ENCODE assay signal across 15 cellular contexts in the genomic region with DNA sequence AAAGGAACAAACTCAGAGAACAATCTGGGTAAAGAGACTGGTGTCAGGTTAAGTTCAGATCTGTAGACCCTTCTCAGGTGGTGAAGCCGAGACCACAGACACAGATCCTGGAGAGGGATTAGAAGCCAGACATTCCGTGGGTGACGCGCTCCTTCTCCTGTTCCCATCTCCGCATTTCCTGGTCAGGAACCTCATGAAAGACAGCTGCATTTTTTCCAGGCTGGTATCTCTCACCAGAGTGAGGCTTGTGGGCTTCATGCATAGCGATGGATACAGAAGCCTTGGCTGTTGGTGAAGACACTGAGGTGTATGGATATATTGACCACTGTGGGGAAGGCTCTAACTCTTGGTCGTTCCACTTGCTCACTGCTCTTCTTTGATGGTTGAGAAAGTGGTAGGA.
A peak's percentile ranks its signal among the peaks of the same experiment; 100 is the strongest.
DNase-seq lines count a peak whose midpoint lies in the region; ATAC-seq and TF ChIP-seq lines count a peak whose summit lies in the region.
"Had no signal": no experiment of that assay in that cellular context is flagged by ENCODE, and none has a peak within 500 bp of the region (broad histone marks: within the 10 kb centered on the region; RNA-seq: fewer than 3 reads in every experiment).

No MANE protein-coding gene starts in this region.

- peaks cover 47% of the 10 kb centered on the region for H4K20me1 ChIP-seq in smooth muscle cell (ENCODE audit: low read depth)

- no peak for TF ChIP-seq CTCF in endodermal cell (conservative IDR thresholded peaks at IDR 0.05)
- no peak for TF ChIP-seq CTCF in smooth muscle cell (IDR thresholded peaks at IDR 0.05; ENCODE audit: borderline replicate concordance, insufficient read depth, poor library complexity, severe bottlenecking)

- H3K9ac ChIP-seq in endodermal cell (ENCODE audit: extremely low read depth, low read length, poor library complexity, severe bottlenecking) (no peak overlapping the region), smooth muscle cell (ENCODE audit: low read depth) (no peak overlapping the region)
- H3K9ac ChIP-seq: BLaER1 had no signal

- H3K4me1 ChIP-seq in SJCRH30: no peaks in the 10 kb centered on the region
- peaks cover 3% of the 10 kb centered on the region for H3K4me1 ChIP-seq in endodermal cell (ENCODE audit: control insufficient read depth, insufficient read depth, low read length)
- H3K4me1 ChIP-seq in smooth muscle cell (ENCODE audit: low read depth): no peaks in the 10 kb centered on the region
- H3K4me1 ChIP-seq: Caco-2 had no signal

- no peaks in the 10 kb centered on the region for H3K27me3 Mint-ChIP-seq in endodermal cell (ENCODE audit: insufficient read depth)

- WGBS in endodermal cell (ENCODE audit: insufficient coverage in 1 of 2, insufficient read length in 1 of 2), 2 experiments: 92 to 98% methylated on average over 5 to 7 of the region's 7 CpGs
- 57% methylated on average over 7 of the region's 7 CpGs for WGBS in smooth muscle cell (ENCODE audit: low lambda C conversion rate)

- no peak overlapping the region for H2AFZ ChIP-seq in smooth muscle cell (ENCODE audit: low read depth)
- H2AFZ ChIP-seq: GM23338 had no signal

- H3F3A ChIP-seq in smooth muscle cell (ENCODE audit: low read depth): peaks cover 17% of the 10 kb centered on the region

- peak; percentile 54 for DNase-seq in activated CD8-positive, alpha-beta memory T cell treated with anti-CD3 and anti-CD28 coated beads for 24 hours
- no peak for DNase-seq in activated CD8-positive, alpha-beta memory T cell treated with anti-CD3 and anti-CD28 coated beads, Interleukin-2, amount 50 U/mL, for 4 hours
- DNase-seq in SJCRH30: peak; percentile 6 to 7
- peak; percentile 2 for DNase-seq in endodermal cell
- DNase-seq in smooth muscle cell (lab: John Stamatoyannopoulos, UW; ENCODE audit: unreplicated experiment): no peak
- no peak for DNase-seq in iPS-NIHi7 (ENCODE audit: extremely low spot score)
- DNase-seq: 8988T; AML-193; Caco-2; CD8-positive, alpha-beta memory T cell; GF-D8; H9 had no signal

- H3K27ac Mint-ChIP-seq in endodermal cell: no peak overlapping the region
- H3K27ac Mint-ChIP-seq: CD8-positive, alpha-beta memory T cell; GM23338; H9 had no signal

- no peaks in the 10 kb centered on the region for H3K9me3 Mint-ChIP-seq in endodermal cell
- H3K9me3 Mint-ChIP-seq: CD8-positive, alpha-beta memory T cell; GM23338; H9 had no signal

- H3K79me2 ChIP-seq in smooth muscle cell (ENCODE audit: low read depth): peaks cover 6% of the 10 kb centered on the region

- no peaks in the 10 kb centered on the region for H3K36me3 Mint-ChIP-seq in endodermal cell (ENCODE audit: low read depth)

- no peak overlapping the region for H3K27ac ChIP-seq in SJCRH30
- no peak overlapping the region for H3K27ac ChIP-seq in endodermal cell (ENCODE audit: low read depth, low read length)
- H3K27ac ChIP-seq in smooth muscle cell (ENCODE audit: low read depth): peak overlapping the region; percentile 55
- H3K27ac ChIP-seq: BLaER1 had no signal

- ATAC-seq in GM21576 (IDR thresholded peaks at IDR 0.05; ENCODE audit: unreplicated experiment): no peak
- ATAC-seq: GM23338 had no signal

- no peaks in the 10 kb centered on the region for H3K36me3 ChIP-seq in SJCRH30
- no peaks in the 10 kb centered on the region for H3K36me3 ChIP-seq in endodermal cell (ENCODE audit: control insufficient read depth, insufficient read depth, low read length)
- no peaks in the 10 kb centered on the region for H3K36me3 ChIP-seq in smooth muscle cell (ENCODE audit: low read depth)

- H3K9me3 ChIP-seq in SJCRH30 (replicated peaks) (no peaks in the 10 kb centered on the region), endodermal cell (ENCODE audit: control insufficient read depth, low read length) (no peaks in the 10 kb centered on the region), smooth muscle cell (replicated peaks; ENCODE audit: low read depth) (no peaks in the 10 kb centered on the region)
- H3K9me3 ChIP-seq: Caco-2 had no signal

- no peak overlapping the region for H3K4me3 Mint-ChIP-seq in endodermal cell
- H3K4me3 Mint-ChIP-seq: GM23338, H9 had no signal

- no peaks in the 10 kb centered on the region for H3K27me3 ChIP-seq in SJCRH30
- H3K27me3 ChIP-seq in endodermal cell (ENCODE audit: control insufficient read depth, insufficient read depth, low read length, poor library complexity, severe bottlenecking): no peaks in the 10 kb centered on the region
- H3K27me3 ChIP-seq in smooth muscle cell (ENCODE audit: low read depth): no peaks in the 10 kb centered on the region
- H3K27me3 ChIP-seq: BLaER1 had no signal

- no peak overlapping the region for H3K4me2 ChIP-seq in smooth muscle cell
- H3K4me2 ChIP-seq: BLaER1, GM23338 had no signal

- H3K4me1 Mint-ChIP-seq in endodermal cell: no peaks in the 10 kb centered on the region
- H3K4me1 Mint-ChIP-seq: GM23338, H9 had no signal

- no peak overlapping the region for H3K4me3 ChIP-seq in SJCRH30
- no peak overlapping the region for H3K4me3 ChIP-seq in endodermal cell (ENCODE audit: low read length)
- H3K4me3 ChIP-seq in smooth muscle cell: no peak overlapping the region
- H3K4me3 ChIP-seq: BLaER1, GM23338 had no signal

Comparison
In these comparisons a context has a peak if more than half of its experiments do, and no peak if none do; other contexts are left out.
1. DNase-seq: peak in activated CD8-positive, alpha-beta memory T cell treated with anti-CD3 and anti-CD28 coated beads for 24 hours (single experiment), SJCRH30 (2 of 2) and endodermal cell (single experiment); none in activated CD8-positive, alpha-beta memory T cell treated with anti-CD3 and anti-CD28 coated beads, Interleukin-2, amount 50 U/mL, for 4 hours (single experiment), smooth muscle cell (single experiment) and iPS-NIHi7 (single experiment).